ENCODE assay signal across 1 cellular context in the genomic region with DNA sequence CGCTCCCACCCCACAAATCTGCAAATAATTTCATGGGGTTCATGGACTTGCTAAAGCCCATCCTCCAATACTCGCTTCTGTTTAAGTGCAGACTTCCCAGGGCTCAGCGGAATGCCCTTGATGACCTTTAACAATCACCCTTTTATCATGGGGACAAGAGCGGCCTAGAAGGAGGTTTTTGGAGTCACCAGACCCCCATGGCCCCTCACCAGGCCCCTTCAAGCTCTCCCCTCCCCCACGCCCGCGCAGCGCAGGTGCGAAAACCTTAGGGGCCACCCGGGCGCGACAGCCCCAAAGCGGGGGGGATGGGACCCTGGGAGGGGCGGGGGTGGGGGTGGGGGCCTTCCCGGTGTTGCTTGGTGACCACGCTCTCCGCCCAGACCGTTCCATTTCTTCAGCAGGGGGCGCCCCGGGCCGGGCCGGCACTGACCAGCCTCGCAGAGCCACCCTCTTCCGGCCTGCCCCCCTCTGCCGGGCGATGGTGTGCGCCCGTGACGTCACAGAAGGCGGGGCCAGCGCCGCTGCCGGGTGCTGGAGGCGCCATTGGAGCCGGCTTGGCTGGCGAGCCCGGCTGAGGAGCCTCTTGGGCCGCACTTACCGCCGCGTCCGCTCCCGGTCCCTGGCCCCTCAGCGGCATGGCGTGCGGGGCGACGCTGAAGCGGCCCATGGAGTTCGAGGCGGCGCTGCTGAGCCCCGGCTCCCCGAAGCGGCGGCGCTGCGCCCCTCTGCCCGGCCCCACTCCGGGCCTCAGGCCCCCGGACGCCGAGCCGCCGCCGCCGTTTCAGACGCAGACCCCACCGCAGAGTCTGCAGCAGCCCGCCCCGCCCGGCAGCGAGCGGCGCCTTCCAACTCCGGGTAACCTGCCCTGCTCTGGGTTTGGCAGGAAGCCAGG.
A peak's percentile ranks its signal among the peaks of the same experiment; 100 is the strongest.
TF ChIP-seq lines count a peak whose summit lies in the region.

Gene AKIRIN1, plus strand, starts transcription at position 531 of the 892 bp plus-strand sequence. Its CDS starts 105 bp downstream, at position 636.

TF ChIP-seq in HepG2, 621 proteins besides CTCF, POLR2A, EP300 and RAD21 (continued from another document and continues in another):
- TF ChIP-seq ZNF740 (CRISPR knock-in tag; IDR thresholded peaks at IDR 0.05) (peak; percentile 63; the same call in 1 of the 2 replicates), ZFX (CRISPR knock-in tag; IDR thresholded peaks at IDR 0.05; ENCODE audit: low read depth) (peak; percentile 80), TCF7 (IDR thresholded peaks at IDR 0.05; ENCODE audit: low read depth) (0 out of 2 replicates have a peak, but pooled peaks have one; percentile 5), ZNF572 (CRISPR knock-in tag; IDR thresholded peaks at IDR 0.05) (no peak), ZNF563 (CRISPR knock-in tag; IDR thresholded peaks at IDR 0.05) (peak; percentile 69; the same call in 1 of the 2 replicates), YY1 (IDR thresholded peaks at IDR 0.05; ENCODE audit: insufficient read depth, insufficient replicate concordance, low read depth, low read length) (peak; percentile 93), AKAP8 (CRISPR knock-in tag; IDR thresholded peaks at IDR 0.05) (peak; percentile 22; the same call in 1 of the 2 replicates), MIER2 (CRISPR knock-in tag; IDR thresholded peaks at IDR 0.05) (no peak), MAZ (IDR thresholded peaks at IDR 0.05; ENCODE audit: borderline replicate concordance, low read depth, low read length) (peak; percentile 68; the same call in 1 of the 2 replicates), MAZ (CRISPR knock-in tag; IDR thresholded peaks at IDR 0.05; ENCODE audit: low read depth) (peak; percentile 85), ZFP37 (CRISPR knock-in tag; IDR thresholded peaks at IDR 0.05; ENCODE audit: borderline replicate concordance) (no peak), HNRNPH1 (optimal IDR thresholded peaks at IDR 0.05; ENCODE audit: low read depth, low read length) (no peak), EEA1 (CRISPR knock-in tag; IDR thresholded peaks at IDR 0.05; ENCODE audit: borderline replicate concordance) (0 out of 2 replicates have a peak, but pooled peaks have one; percentile 31), RFX5 (IDR thresholded peaks at IDR 0.05; ENCODE audit: low read depth, low read length) (peak; percentile 76), SMYD3 (CRISPR knock-in tag; IDR thresholded peaks at IDR 0.05) (0 out of 2 replicates have a peak, but pooled peaks have one; percentile 57), ZNF816 (CRISPR knock-in tag; IDR thresholded peaks at IDR 0.05; ENCODE audit: borderline replicate concordance) (0 out of 2 replicates have a peak, but pooled peaks have one; percentile 7), SIN3A (IDR thresholded peaks at IDR 0.05; ENCODE audit: borderline replicate concordance, low read depth, low read length) (peak; percentile 66; the same call in 1 of the 2 replicates), TRAFD1 (CRISPR knock-in tag; IDR thresholded peaks at IDR 0.05; ENCODE audit: borderline replicate concordance) (no peak), CREM (IDR thresholded peaks at IDR 0.05) (peak; percentile 73), CREM (CRISPR knock-in tag; IDR thresholded peaks at IDR 0.05) (peak; percentile 52; the same call in 1 of the 2 replicates), ZNF275 (CRISPR knock-in tag; IDR thresholded peaks at IDR 0.05; ENCODE audit: borderline replicate concordance) (peak; percentile 77; the same call in 1 of the 2 replicates), SKIL (CRISPR knock-in tag; IDR thresholded peaks at IDR 0.05; ENCODE audit: borderline replicate concordance) (0 out of 2 replicates have a peak, but pooled peaks have one; percentile 10), NR2C2 (CRISPR knock-in tag; IDR thresholded peaks at IDR 0.05; ENCODE audit: borderline replicate concordance) (peak; percentile 47), CENPBD1 (CRISPR knock-in tag; IDR thresholded peaks at IDR 0.05; ENCODE audit: borderline replicate concordance, low read depth) (no peak), KDM5B (CRISPR knock-in tag; IDR thresholded peaks at IDR 0.05; ENCODE audit: borderline replicate concordance) (peak; percentile 75; the same call in 1 of the 2 replicates), TBX2 (CRISPR knock-in tag; IDR thresholded peaks at IDR 0.05; ENCODE audit: borderline replicate concordance) (peak; percentile 79), MEIS2 (CRISPR knock-in tag; IDR thresholded peaks at IDR 0.05) (peak; percentile 57; the same call in 1 of the 2 replicates), YEATS2 (CRISPR knock-in tag; IDR thresholded peaks at IDR 0.05; ENCODE audit: borderline replicate concordance) (peak; percentile 47; the same call in 1 of the 2 replicates), NFYB (CRISPR knock-in tag; IDR thresholded peaks at IDR 0.05) (peak; percentile 41; the same call in 1 of the 2 replicates), ZNF556 (CRISPR knock-in tag; IDR thresholded peaks at IDR 0.05; ENCODE audit: borderline replicate concordance) (peak; percentile 77; the same call in 1 of the 2 replicates), PCBP1 (IDR thresholded peaks at IDR 0.05; ENCODE audit: borderline replicate concordance, low read depth, low read length) (peak; percentile 74; the same call in 1 of the 2 replicates), IRF9 (CRISPR knock-in tag; IDR thresholded peaks at IDR 0.05; ENCODE audit: borderline replicate concordance) (peak; percentile 77; the same call in 1 of the 2 replicates), ZNF558 (CRISPR knock-in tag; IDR thresholded peaks at IDR 0.05; ENCODE audit: borderline replicate concordance) (peak; percentile 86; the same call in 1 of the 2 replicates), ZNF564 (CRISPR knock-in tag; IDR thresholded peaks at IDR 0.05) (peak; percentile 41; the same call in 1 of the 2 replicates), ZNF841 (CRISPR knock-in tag; IDR thresholded peaks at IDR 0.05; ENCODE audit: borderline replicate concordance) (no peak), ZNF331 (CRISPR knock-in tag; IDR thresholded peaks at IDR 0.05) (peak; percentile 32; the same call in 1 of the 2 replicates), CHD2 (IDR thresholded peaks at IDR 0.05; ENCODE audit: low read depth, low read length) (peak; percentile 47; the same call in 1 of the 2 replicates), ZNF839 (CRISPR knock-in tag; IDR thresholded peaks at IDR 0.05; ENCODE audit: borderline replicate concordance) (no peak; the same call in 1 of the 2 replicates), KDM4B (CRISPR knock-in tag; IDR thresholded peaks at IDR 0.05) (no peak), NCOA2 (CRISPR knock-in tag; IDR thresholded peaks at IDR 0.05) (peak; percentile 59; the same call in 1 of the 2 replicates), POLR2G (IDR thresholded peaks at IDR 0.05; ENCODE audit: low read depth, low read length) (peak; percentile 95)
- TF ChIP-seq, protein P1, sequence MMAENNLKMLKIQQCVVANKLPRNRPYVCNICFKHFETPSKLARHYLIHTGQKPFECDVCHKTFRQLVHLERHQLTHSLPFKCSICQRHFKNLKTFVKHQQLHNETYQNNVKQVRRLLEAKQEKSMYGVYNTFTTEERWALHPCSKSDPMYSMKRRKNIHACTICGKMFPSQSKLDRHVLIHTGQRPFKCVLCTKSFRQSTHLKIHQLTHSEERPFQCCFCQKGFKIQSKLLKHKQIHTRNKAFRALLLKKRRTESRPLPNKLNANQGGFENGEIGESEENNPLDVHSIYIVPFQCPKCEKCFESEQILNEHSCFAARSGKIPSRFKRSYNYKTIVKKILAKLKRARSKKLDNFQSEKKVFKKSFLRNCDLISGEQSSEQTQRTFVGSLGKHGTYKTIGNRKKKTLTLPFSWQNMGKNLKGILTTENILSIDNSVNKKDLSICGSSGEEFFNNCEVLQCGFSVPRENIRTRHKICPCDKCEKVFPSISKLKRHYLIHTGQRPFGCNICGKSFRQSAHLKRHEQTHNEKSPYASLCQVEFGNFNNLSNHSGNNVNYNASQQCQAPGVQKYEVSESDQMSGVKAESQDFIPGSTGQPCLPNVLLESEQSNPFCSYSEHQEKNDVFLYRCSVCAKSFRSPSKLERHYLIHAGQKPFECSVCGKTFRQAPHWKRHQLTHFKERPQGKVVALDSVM (CRISPR knock-in tag; IDR thresholded peaks at IDR 0.05) = peak; percentile 46; the same call in 1 of the 2 replicates
- TF ChIP-seq, protein P2, sequence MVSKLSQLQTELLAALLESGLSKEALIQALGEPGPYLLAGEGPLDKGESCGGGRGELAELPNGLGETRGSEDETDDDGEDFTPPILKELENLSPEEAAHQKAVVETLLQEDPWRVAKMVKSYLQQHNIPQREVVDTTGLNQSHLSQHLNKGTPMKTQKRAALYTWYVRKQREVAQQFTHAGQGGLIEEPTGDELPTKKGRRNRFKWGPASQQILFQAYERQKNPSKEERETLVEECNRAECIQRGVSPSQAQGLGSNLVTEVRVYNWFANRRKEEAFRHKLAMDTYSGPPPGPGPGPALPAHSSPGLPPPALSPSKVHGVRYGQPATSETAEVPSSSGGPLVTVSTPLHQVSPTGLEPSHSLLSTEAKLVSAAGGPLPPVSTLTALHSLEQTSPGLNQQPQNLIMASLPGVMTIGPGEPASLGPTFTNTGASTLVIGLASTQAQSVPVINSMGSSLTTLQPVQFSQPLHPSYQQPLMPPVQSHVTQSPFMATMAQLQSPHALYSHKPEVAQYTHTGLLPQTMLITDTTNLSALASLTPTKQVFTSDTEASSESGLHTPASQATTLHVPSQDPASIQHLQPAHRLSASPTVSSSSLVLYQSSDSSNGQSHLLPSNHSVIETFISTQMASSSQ (IDR thresholded peaks at IDR 0.05; ENCODE audit: low read depth) = no peak
- TF ChIP-seq, protein P2 (CRISPR knock-in tag; IDR thresholded peaks at IDR 0.05; ENCODE audit: borderline replicate concordance) = peak; percentile 43; the same call in 1 of the 2 replicates
